In genomic region chr10:11255796-11256444, GRCh38 we compare ENCODE assay signal across 11 cellular contexts.
A peak's percentile ranks its signal among the peaks of the same experiment; 100 is the strongest.
DNase-seq lines count a peak whose midpoint lies in the region; ATAC-seq and TF ChIP-seq lines count a peak whose summit lies in the region.
"Had no signal": no experiment of that assay in that cellular context is flagged by ENCODE, and none has a peak within 500 bp of the region (broad histone marks: within the 10 kb centered on the region; RNA-seq: fewer than 3 reads in every experiment).

No MANE protein-coding gene starts in this region.

- H3F3A ChIP-seq in neural progenitor cell (ENCODE audit: low read depth): no peaks in the 10 kb centered on the region

- no peaks in the 10 kb centered on the region for H3K4me1 ChIP-seq in HAP-1
- H3K4me1 ChIP-seq in neural progenitor cell: no peaks in the 10 kb centered on the region

- H3K27ac Mint-ChIP-seq in naive B cell (peak overlapping the region; percentile 82 to 96 (median 94)), neural progenitor cell (no peak overlapping the region)

- peak; percentile 59 for ATAC-seq in HG02642 (IDR thresholded peaks at IDR 0.05; ENCODE audit: poor library complexity, unreplicated experiment)
- ATAC-seq in naive B cell (ENCODE audit: low read depth in 2 of 2): peak; percentile 71 to 75
- no peak for ATAC-seq in activated CD4-positive, CD25-positive, alpha-beta regulatory T cell treated with anti-CD3 and anti-CD28 coated beads, Interleukin-2, amount 50 U/mL, for 24 hours
- ATAC-seq: left lobe of liver had no signal

- no peaks in the 10 kb centered on the region for H3K79me2 ChIP-seq in neural progenitor cell (ENCODE audit: low read depth)

- H3K27me3 Mint-ChIP-seq in naive B cell (no peaks in the 10 kb centered on the region), neural progenitor cell (ENCODE audit: insufficient read depth, low read depth) (peaks cover 2% of the 10 kb centered on the region)

- in situ Hi-C loops in HAP-1 (cut with MboI; ENCODE audit: low sequenced_read_pairs): loop anchor here (25.0 kb wide), 1 partner anchor 1919 kb away; no protein-coding TSS in a partner anchor

- H3K9me3 ChIP-seq in HAP-1 (no peaks in the 10 kb centered on the region), neural progenitor cell (ENCODE audit: low read depth) (no peaks in the 10 kb centered on the region)

- no peak for TF ChIP-seq CTCF in neural progenitor cell (IDR thresholded peaks at IDR 0.05)

- H3K27me3 ChIP-seq in HAP-1 (ENCODE audit: low read depth) (no peaks in the 10 kb centered on the region), neural progenitor cell (no peaks in the 10 kb centered on the region)

- H3K4me2 ChIP-seq in neural progenitor cell: no peak overlapping the region

- no peaks in the 10 kb centered on the region for H4K20me1 ChIP-seq in neural progenitor cell (ENCODE audit: low read depth)

- no peak overlapping the region for H3K27ac ChIP-seq in neural progenitor cell
- H3K27ac ChIP-seq: 22Rv1, epithelial cell of prostate had no signal

- DNase-seq in DMS153 (lab: John Stamatoyannopoulos, UW) (peak; percentile 53), DMS153 treated with DMSO at 0.1 percent for 48 hours (lab: John Stamatoyannopoulos, UW; ENCODE audit: unreplicated experiment) (no peak), NCI-H748 treated with DMSO at 0.1 percent for 48 hours (lab: John Stamatoyannopoulos, UW) (peak; percentile 31), naive B cell (peak; percentile 33), HAP-1 (ENCODE audit: low spot score in 2 of 2) (no peak), neural progenitor cell (ENCODE audit: low spot score) (no peak)

- no peak overlapping the region for H3K4me3 ChIP-seq in HAP-1
- H3K4me3 ChIP-seq in neural progenitor cell: no peak overlapping the region

- H3K36me3 Mint-ChIP-seq in naive B cell (peaks cover 8 to 35% of the 10 kb centered on the region in 2 donors), neural progenitor cell (peaks cover 7% of the 10 kb centered on the region)

- no peak overlapping the region for H2AFZ ChIP-seq in neural progenitor cell (replicated peaks)

- H3K4me3 Mint-ChIP-seq in naive B cell: peak overlapping the region in 7 of 8 donors; percentile 43 to 72 (median 56)
- no peak overlapping the region for H3K4me3 Mint-ChIP-seq in neural progenitor cell

- H3K9ac ChIP-seq in neural progenitor cell: no peak overlapping the region

- no peaks in the 10 kb centered on the region for H3K9me3 Mint-ChIP-seq in naive B cell
- H3K9me3 Mint-ChIP-seq in neural progenitor cell: no peaks in the 10 kb centered on the region

- H3K36me3 ChIP-seq in HAP-1 (replicated peaks) (no peaks in the 10 kb centered on the region), neural progenitor cell (no peaks in the 10 kb centered on the region)

- peaks cover 65 to 75% (median 69%) of the 10 kb centered on the region in 3 donors for H3K4me1 Mint-ChIP-seq in naive B cell
- peaks cover 5% of the 10 kb centered on the region for H3K4me1 Mint-ChIP-seq in neural progenitor cell

Comparison
In these comparisons a context has a peak if more than half of its experiments do, and no peak if none do; other contexts are left out.
1. DNase-seq: peak in DMS153 (single experiment), NCI-H748 treated with DMSO at 0.1 percent for 48 hours (single experiment) and naive B cell (single experiment); none in DMS153 treated with DMSO at 0.1 percent for 48 hours (single experiment), HAP-1 (0 of 2) and neural progenitor cell (single experiment).
2. ATAC-seq: peak in HG02642 (single experiment) and naive B cell (2 of 2); none in activated CD4-positive, CD25-positive, alpha-beta regulatory T cell treated with anti-CD3 and anti-CD28 coated beads, Interleukin-2, amount 50 U/mL, for 24 hours (0 of 2).